31 cellular contexts compared by ENCODE assay signal in genomic region chr11:70265341-70265740, GRCh38. TPM values are rescaled to one million over a fixed set of nuclear protein-coding genes. Genes with fewer than 3 reads are reported as not detected.
DNase-seq lines count a peak whose midpoint lies in the region; ATAC-seq and TF ChIP-seq lines count a peak whose summit lies in the region.
"Had no signal": no experiment of that assay in that cellular context is flagged by ENCODE, and none has a peak within 500 bp of the region (broad histone marks: within the 10 kb centered on the region; RNA-seq: fewer than 3 reads in every experiment).

No MANE protein-coding gene starts in this region.

- H3K4me3 ChIP-seq in Karpas-422 (ENCODE audit: low read length) (peak overlapping the region; percentile 61), foreskin fibroblast (ENCODE audit: low read depth in 1 of 2, low read length in 2 of 2) (no peak overlapping the region)
- H3K4me3 ChIP-seq: ascending aorta, dorsolateral prefrontal cortex, hepatocyte, MG63, mucosa of descending colon, SJCRH30, tibial artery had no signal

- H3K9me2 ChIP-seq in Karpas-422 (replicated peaks; ENCODE audit: insufficient read depth, low read length) = no peaks in the 10 kb centered on the region

- H4K20me1 ChIP-seq in Karpas-422 (ENCODE audit: insufficient read depth, low read depth, low read length) = no peaks in the 10 kb centered on the region

- no peaks in the 10 kb centered on the region for H3K36me3 Mint-ChIP-seq in activated B cell treated with CpG ODN at 0.5 μM for 24 hours (ENCODE audit: low read depth)
- H3K36me3 Mint-ChIP-seq: activated naive CD4-positive, alpha-beta T cell treated with anti-CD3 and anti-CD28 coated beads, Interleukin-2, amount 10 ng/mL, durations not matched to agents 7 days and 5 days; WTC11 had no signal

- no peaks in the 10 kb centered on the region for H3K79me2 ChIP-seq in Karpas-422 (ENCODE audit: low read length)

- peaks cover 12% of the 10 kb centered on the region for H3K4me1 Mint-ChIP-seq in activated B cell treated with CpG ODN at 0.5 μM for 24 hours

- H3K27ac Mint-ChIP-seq in activated B cell treated with CpG ODN at 0.5 μM for 24 hours = no peak overlapping the region
- H3K27ac Mint-ChIP-seq: activated naive CD4-positive, alpha-beta T cell treated with anti-CD3 and anti-CD28 coated beads, Interleukin-2, amount 10 ng/mL, durations not matched to agents 7 days and 5 days; CD4-positive, alpha-beta memory T cell; progenitor cell of endocrine pancreas; T-helper 1 cell treated with Interleukin-12 subunit alpha and Interleukin-12 subunit beta and Interleukin-4 antibody, amounts not matched to agents 30 μg/mL and 1 μg/mL, for 36 hours; WTC11 had no signal

- no peaks in the 10 kb centered on the region for H3K9me3 Mint-ChIP-seq in activated B cell treated with CpG ODN at 0.5 μM for 24 hours
- H3K9me3 Mint-ChIP-seq: activated naive CD4-positive, alpha-beta T cell treated with anti-CD3 and anti-CD28 coated beads, Interleukin-2, amount 10 ng/mL, durations not matched to agents 7 days and 5 days; CD4-positive, alpha-beta memory T cell; central memory CD8-positive, alpha-beta T cell; T-helper 1 cell treated with Interleukin-12 subunit alpha and Interleukin-12 subunit beta and Interleukin-4 antibody, amounts not matched to agents 30 μg/mL and 1 μg/mL, for 36 hours; WTC11 had no signal

- H3K4me3 Mint-ChIP-seq in activated B cell treated with CpG ODN at 0.5 μM for 24 hours = peak overlapping the region; percentile 44
- H3K4me3 Mint-ChIP-seq: activated naive CD4-positive, alpha-beta T cell treated with anti-CD3 and anti-CD28 coated beads, Interleukin-2, amount 10 ng/mL, durations not matched to agents 7 days and 5 days; CD4-positive, alpha-beta memory T cell; central memory CD8-positive, alpha-beta T cell; T-helper 1 cell treated with Interleukin-12 subunit alpha and Interleukin-12 subunit beta and Interleukin-4 antibody, amounts not matched to agents 30 μg/mL and 1 μg/mL, for 36 hours; WTC11 had no signal

- peaks cover 15% of the 10 kb centered on the region for H3K27me3 Mint-ChIP-seq in activated B cell treated with CpG ODN at 0.5 μM for 24 hours

- H3K27me3 ChIP-seq in Karpas-422 (ENCODE audit: low read length) = no peaks in the 10 kb centered on the region
- H3K27me3 ChIP-seq: ascending aorta, dorsolateral prefrontal cortex, SJCRH30, tibial artery had no signal

- H3K4me2 ChIP-seq in Karpas-422 (ENCODE audit: low read depth, low read length, poor library complexity, severe bottlenecking) = peak overlapping the region; percentile 74
- H3K4me2 ChIP-seq: hepatocyte had no signal

- no peak overlapping the region for H3K27ac ChIP-seq in Karpas-422 (ENCODE audit: low read length)
- H3K27ac ChIP-seq: ascending aorta, dorsolateral prefrontal cortex, hepatocyte, SJCRH30, tibial artery had no signal

- POLR2A ChIA-PET in activated B cell treated with CpG ODN at 0.5 μM for 24 hours (lab: Charles Lee) = no interaction called here

- TF ChIP-seq CTCF in GM10266 (IDR thresholded peaks at IDR 0.05; ENCODE audit: control insufficient read depth, insufficient read depth, low read depth, missing control alignments) = no peak
- no peak for TF ChIP-seq CTCF in activated B cell treated with CpG ODN at 0.5 μM for 24 hours (IDR thresholded peaks at IDR 0.05)
- TF ChIP-seq CTCF in foreskin fibroblast (IDR thresholded peaks at IDR 0.05; ENCODE audit: low read depth, low read length) = no peak

- ATAC-seq in GM19438 (IDR thresholded peaks at IDR 0.05; ENCODE audit: low read depth, unreplicated experiment) = peak; percentile 49
- ATAC-seq in activated B cell treated with CpG ODN at 0.5 μM for 24 hours (ENCODE audit: low read depth) = peak; percentile 43
- ATAC-seq: HCT116, mucosa of descending colon, PC-3, WTC11 had no signal

- peaks cover 24% of the 10 kb centered on the region for H3K4me1 ChIP-seq in Karpas-422 (ENCODE audit: low read length)
- H3K4me1 ChIP-seq: SJCRH30 had no signal

- DNase-seq in GM10266 (ENCODE audit: extremely low spot score) = peak; percentile 35
- peak; percentile 87 for DNase-seq in Karpas-422
- DNase-seq in activated B cell treated with CpG ODN at 0.5 μM for 24 hours = no peak
- no peak for DNase-seq in foreskin fibroblast
- DNase-seq in NCI-H345 (lab: John Stamatoyannopoulos, UW) = no peak
- DNase-seq in activated T-cell treated with anti-CD3 and anti-CD28 coated beads, Interleukin-2, amount 50 U/mL, for 1 hour = no peak
- no peak for DNase-seq in ureter (ENCODE audit: low spot score)
- DNase-seq: activated CD8-positive, alpha-beta memory T cell treated with anti-CD3 and anti-CD28 coated beads for 24 hours; activated naive CD4-positive, alpha-beta T cell treated with anti-CD3 and anti-CD28 coated beads, Interleukin-2, amount 10 ng/mL, durations not matched to agents 7 days and 5 days; activated T-cell treated with anti-CD3 and anti-CD28 coated beads, Interleukin-2, amount 50 U/mL, for 48 hours; CD4-positive, alpha-beta memory T cell; DMS153; GF-D8; MG63; mucosa of descending colon; NCI-H146; NCI-H2171 treated with DMSO at 0.1 percent for 48 hours; NCI-H69; PC-3; SJCRH30; stimulated activated naive CD4-positive, alpha-beta T cell treated with Interleukin-2 at 50 U/mL for 16 hours; tibial artery had no signal

- peak overlapping the region; percentile 55 for H3K9ac ChIP-seq in Karpas-422 (ENCODE audit: low read length)

- H3K36me3 ChIP-seq in Karpas-422 (ENCODE audit: insufficient read depth, low read length) = no peaks in the 10 kb centered on the region
- H3K36me3 ChIP-seq: ascending aorta, MG63, SJCRH30, tibial artery had no signal

- H3K9me3 ChIP-seq in Karpas-422 (ENCODE audit: low read length) = no peaks in the 10 kb centered on the region
- H3K9me3 ChIP-seq: ascending aorta, MG63, mucosa of descending colon, SJCRH30, tibial artery had no signal

- intact Hi-C loops in activated B cell treated with CpG ODN at 0.5 μM for 24 hours (cut with micrococcal nuclease) = no loop called here

- peak overlapping the region; percentile 89; the same call in 1 of the 2 replicates for H2AFZ ChIP-seq in Karpas-422 (ENCODE audit: low read length)
- H2AFZ ChIP-seq: hepatocyte had no signal

- CTCF ChIA-PET in activated B cell treated with CpG ODN at 0.5 μM for 24 hours (lab: Charles Lee) = interaction anchor here (0.6 to 0.7 kb wide), 2 partner anchors 32 to 70 kb away, joined by 3 to 5 read pairs; no protein-coding TSS in a partner anchor

RNA-seq across cellular contexts. Expression of gene PPFIA1, which starts 5.1 kb away (rescaled TPM):
- total RNA-seq in Karpas-422 (2014; rRNA removed; shearing (Covaris generic); ENCODE audit: low replicate concordance) = 24.6 and 50.1 TPM in 2 replicates
- 52.3 and 53.3 TPM in 2 replicates for total RNA-seq in activated B cell treated with CpG ODN at 0.5 μM for 24 hours
- 65.2 TPM for total RNA-seq in ureter

Comparison
In these comparisons a context has a peak if more than half of its experiments do, and no peak if none do; other contexts are left out.
1. DNase-seq: peak in GM10266 (single experiment) and Karpas-422 (single experiment); none in activated B cell treated with CpG ODN at 0.5 μM for 24 hours (single experiment), foreskin fibroblast (0 of 2), NCI-H345 (single experiment), activated T-cell treated with anti-CD3 and anti-CD28 coated beads, Interleukin-2, amount 50 U/mL, for 1 hour (single experiment) and ureter (single experiment).